In genomic region chr7:11911900-11912299, GRCh38 we compare ENCODE assay signal across 2 cellular contexts.
TF ChIP-seq lines count a peak whose summit lies in the region.

No MANE protein-coding gene starts in this region.

TF ChIP-seq in H1, 55 proteins besides CTCF, POLR2A, EP300 and RAD21:
- TF ChIP-seq ZNF274 (IDR thresholded peaks at IDR 0.05; ENCODE audit: borderline replicate concordance, extremely low read depth, low read length): no peak
- no peak for TF ChIP-seq HDAC2 (IDR thresholded peaks at IDR 0.05; ENCODE audit: borderline replicate concordance in 1 of 2, low read depth in 2 of 2, low read length in 2 of 2)
- TF ChIP-seq SIRT6 (IDR thresholded peaks at IDR 0.05; ENCODE audit: low read length): no peak
- TF ChIP-seq TBP (IDR thresholded peaks at IDR 0.05; ENCODE audit: low read depth, low read length): no peak
- no peak for TF ChIP-seq YY1 (IDR thresholded peaks at IDR 0.05; ENCODE audit: low read depth, low read length)
- no peak for TF ChIP-seq SIX5 (IDR thresholded peaks at IDR 0.05; ENCODE audit: low read depth, low read length)
- TF ChIP-seq CHD7 (IDR thresholded peaks at IDR 0.05; ENCODE audit: insufficient replicate concordance, low read length): no peak
- no peak for TF ChIP-seq ATF2 (IDR thresholded peaks at IDR 0.05; ENCODE audit: low read length)
- TF ChIP-seq TCF12 (IDR thresholded peaks at IDR 0.05; ENCODE audit: low read depth, low read length): no peak
- TF ChIP-seq MAFK (IDR thresholded peaks at IDR 0.05; ENCODE audit: low read depth, low read length): no peak
- no peak for TF ChIP-seq RNF2 (IDR thresholded peaks at IDR 0.05; ENCODE audit: borderline replicate concordance, low read depth, low read length, missing control alignments, poor library complexity, severe bottlenecking)
- TF ChIP-seq TEAD4 (IDR thresholded peaks at IDR 0.05; ENCODE audit: low read depth, low read length): no peak
- TF ChIP-seq POLR2AphosphoS5 (IDR thresholded peaks at IDR 0.05; ENCODE audit: low read depth, low read length): no peak

TF ChIP-seq in neural cell, 6 proteins besides CTCF, POLR2A, EP300 and RAD21:
- TF ChIP-seq TAF1 (IDR thresholded peaks at IDR 0.05; ENCODE audit: low read depth) (no peak), POLR2AphosphoS5 (IDR thresholded peaks at IDR 0.05) (peak; percentile 94), SMC3 (conservative IDR thresholded peaks at IDR 0.05; ENCODE audit: poor library complexity) (peak; percentile 44), MXI1 (conservative IDR thresholded peaks at IDR 0.05; ENCODE audit: poor library complexity, severe bottlenecking) (no peak), EZH2 (IDR thresholded peaks at IDR 0.05; ENCODE audit: borderline replicate concordance, insufficient read depth, low read length, poor library complexity, severe bottlenecking) (no peak)
- TF ChIP-seq, protein P1, sequence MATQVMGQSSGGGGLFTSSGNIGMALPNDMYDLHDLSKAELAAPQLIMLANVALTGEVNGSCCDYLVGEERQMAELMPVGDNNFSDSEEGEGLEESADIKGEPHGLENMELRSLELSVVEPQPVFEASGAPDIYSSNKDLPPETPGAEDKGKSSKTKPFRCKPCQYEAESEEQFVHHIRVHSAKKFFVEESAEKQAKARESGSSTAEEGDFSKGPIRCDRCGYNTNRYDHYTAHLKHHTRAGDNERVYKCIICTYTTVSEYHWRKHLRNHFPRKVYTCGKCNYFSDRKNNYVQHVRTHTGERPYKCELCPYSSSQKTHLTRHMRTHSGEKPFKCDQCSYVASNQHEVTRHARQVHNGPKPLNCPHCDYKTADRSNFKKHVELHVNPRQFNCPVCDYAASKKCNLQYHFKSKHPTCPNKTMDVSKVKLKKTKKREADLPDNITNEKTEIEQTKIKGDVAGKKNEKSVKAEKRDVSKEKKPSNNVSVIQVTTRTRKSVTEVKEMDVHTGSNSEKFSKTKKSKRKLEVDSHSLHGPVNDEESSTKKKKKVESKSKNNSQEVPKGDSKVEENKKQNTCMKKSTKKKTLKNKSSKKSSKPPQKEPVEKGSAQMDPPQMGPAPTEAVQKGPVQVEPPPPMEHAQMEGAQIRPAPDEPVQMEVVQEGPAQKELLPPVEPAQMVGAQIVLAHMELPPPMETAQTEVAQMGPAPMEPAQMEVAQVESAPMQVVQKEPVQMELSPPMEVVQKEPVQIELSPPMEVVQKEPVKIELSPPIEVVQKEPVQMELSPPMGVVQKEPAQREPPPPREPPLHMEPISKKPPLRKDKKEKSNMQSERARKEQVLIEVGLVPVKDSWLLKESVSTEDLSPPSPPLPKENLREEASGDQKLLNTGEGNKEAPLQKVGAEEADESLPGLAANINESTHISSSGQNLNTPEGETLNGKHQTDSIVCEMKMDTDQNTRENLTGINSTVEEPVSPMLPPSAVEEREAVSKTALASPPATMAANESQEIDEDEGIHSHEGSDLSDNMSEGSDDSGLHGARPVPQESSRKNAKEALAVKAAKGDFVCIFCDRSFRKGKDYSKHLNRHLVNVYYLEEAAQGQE (IDR thresholded peaks at IDR 0.05; ENCODE audit: borderline replicate concordance): peak; percentile 94
